ENCODE assay signal across 11 cellular contexts in genomic region chr16:8848939-8849391, GRCh38. TPM values are rescaled to one million over a fixed set of nuclear protein-coding genes. Genes with fewer than 3 reads are reported as not detected.
DNase-seq lines count a peak whose midpoint lies in the region; ATAC-seq and TF ChIP-seq lines count a peak whose summit lies in the region.
"Had no signal": no experiment of that assay in that cellular context is flagged by ENCODE, and none has a peak within 500 bp of the region (broad histone marks: within the 10 kb centered on the region; RNA-seq: fewer than 3 reads in every experiment).

No MANE protein-coding gene starts in this region.

- H3K27me3 Mint-ChIP-seq in activated CD4-positive, alpha-beta memory T cell treated with anti-CD3 and anti-CD28 coated beads for 36 hours: no peaks in the 10 kb centered on the region
- no peaks in the 10 kb centered on the region for H3K27me3 Mint-ChIP-seq in activated CD4-positive, alpha-beta memory T cell treated with anti-CD3 and anti-CD28 coated beads, Interleukin-2, amount 10 ng/mL, durations not matched to agents 7 days and 5 days
- peaks cover 2 to 14% (median 8%) of the 10 kb centered on the region in 3 donors for H3K27me3 Mint-ChIP-seq in CD14-positive monocyte (ENCODE audit: low read depth in 3 of 3)

- POLR2A ChIA-PET in activated CD4-positive, alpha-beta memory T cell treated with anti-CD3 and anti-CD28 coated beads for 36 hours (lab: Charles Lee): no interaction called here
- POLR2A ChIA-PET in activated CD4-positive, alpha-beta memory T cell treated with anti-CD3 and anti-CD28 coated beads, Interleukin-2, amount 10 ng/mL, durations not matched to agents 7 days and 5 days (lab: Charles Lee): no interaction called here
- POLR2A ChIA-PET in PC-3 (lab: Charles Lee; ENCODE audit: unreplicated experiment): interaction anchor here (0.6 kb wide), 2 partner anchors 12 to 186 kb away, joined by 3 to 5 read pairs; no protein-coding TSS in a partner anchor

- no peak overlapping the region for H3K4me3 Mint-ChIP-seq in activated CD4-positive, alpha-beta memory T cell treated with anti-CD3 and anti-CD28 coated beads for 36 hours
- no peak overlapping the region for H3K4me3 Mint-ChIP-seq in activated CD4-positive, alpha-beta memory T cell treated with anti-CD3 and anti-CD28 coated beads, Interleukin-2, amount 10 ng/mL, durations not matched to agents 7 days and 5 days
- peak overlapping the region in 1 of 2 donors; percentile 15 for H3K4me3 Mint-ChIP-seq in CD14-positive monocyte

- H3K4me2 ChIP-seq in PC-3 (ENCODE audit: low read length): peak overlapping the region; percentile 31
- peak overlapping the region; percentile 56 for H3K4me2 ChIP-seq in skeletal muscle satellite cell (ENCODE audit: low read length)
- H3K4me2 ChIP-seq: PC-9 had no signal

- H3F3A ChIP-seq in PC-3 (ENCODE audit: low read length, unreplicated experiment): peaks cover 5% of the 10 kb centered on the region

- no peak overlapping the region for H2AFZ ChIP-seq in PC-3 (ENCODE audit: low read length)
- H2AFZ ChIP-seq: PC-9 had no signal

- 0 out of 2 replicates have a peak, but pooled peaks cover 6% of the 10 kb centered on the region for H3K79me2 ChIP-seq in PC-3 (ENCODE audit: low read length)

- H3K4me3 ChIP-seq in PC-3 (ENCODE audit: low read length): no peak overlapping the region
- H3K4me3 ChIP-seq in skeletal muscle satellite cell (ENCODE audit: low read length): no peak overlapping the region
- H3K4me3 ChIP-seq: PC-9 had no signal

- intact Hi-C loops in activated CD4-positive, alpha-beta memory T cell treated with anti-CD3 and anti-CD28 coated beads for 36 hours (cut with micrococcal nuclease): no loop called here
- intact Hi-C loops in PC-3 (cut with micrococcal nuclease): no loop called here
- intact Hi-C loops in CD14-positive monocyte (cut with micrococcal nuclease): no loop called here

- H3K4me1 ChIP-seq in PC-3 (ENCODE audit: insufficient read depth, low read length) (peaks cover 28% of the 10 kb centered on the region), skeletal muscle satellite cell (ENCODE audit: control insufficient read depth, insufficient read depth, low read length) (peaks cover 30% of the 10 kb centered on the region)

- H3K9me3 ChIP-seq in PC-3 (ENCODE audit: low read length) (no peaks in the 10 kb centered on the region), skeletal muscle satellite cell (replicated peaks; ENCODE audit: low read length) (no peaks in the 10 kb centered on the region)

- H3K27me3 ChIP-seq in PC-3 (ENCODE audit: low read length) (no peaks in the 10 kb centered on the region), skeletal muscle satellite cell (ENCODE audit: control insufficient read depth, insufficient read depth, low read length) (no peaks in the 10 kb centered on the region)

- H3K9me3 Mint-ChIP-seq in activated CD4-positive, alpha-beta memory T cell treated with anti-CD3 and anti-CD28 coated beads for 36 hours: no peaks in the 10 kb centered on the region
- no peaks in the 10 kb centered on the region for H3K9me3 Mint-ChIP-seq in activated CD4-positive, alpha-beta memory T cell treated with anti-CD3 and anti-CD28 coated beads, Interleukin-2, amount 10 ng/mL, durations not matched to agents 7 days and 5 days
- peaks cover 0 to 3% (median 0%) of the 10 kb centered on the region in 7 donors for H3K9me3 Mint-ChIP-seq in CD14-positive monocyte

- H3K36me3 ChIP-seq in PC-3 (ENCODE audit: low read depth, low read length) (peaks cover 7% of the 10 kb centered on the region; the same call in 1 of the 2 replicates), skeletal muscle satellite cell (ENCODE audit: insufficient read depth, low read length) (peaks cover 70% of the 10 kb centered on the region)

- peak; percentile 70 for ATAC-seq in PC-3

- no peaks in the 10 kb centered on the region for H4K20me1 ChIP-seq in PC-3 (ENCODE audit: low read length)

- peaks cover 33% of the 10 kb centered on the region for H3K36me3 Mint-ChIP-seq in activated CD4-positive, alpha-beta memory T cell treated with anti-CD3 and anti-CD28 coated beads for 36 hours
- H3K36me3 Mint-ChIP-seq in activated CD4-positive, alpha-beta memory T cell treated with anti-CD3 and anti-CD28 coated beads, Interleukin-2, amount 10 ng/mL, durations not matched to agents 7 days and 5 days (ENCODE audit: low read depth): peaks cover 64% of the 10 kb centered on the region
- peaks cover 87 to 89% of the 10 kb centered on the region in 2 donors for H3K36me3 Mint-ChIP-seq in CD14-positive monocyte

- no peak for TF ChIP-seq CTCF in PC-3 (conservative IDR thresholded peaks at IDR 0.05; ENCODE audit: low read depth, low read length)
- no peak for TF ChIP-seq CTCF in GM20000 (IDR thresholded peaks at IDR 0.05; ENCODE audit: extremely low read depth, missing control alignments)
- no peak for TF ChIP-seq CTCF in CD14-positive monocyte (IDR thresholded peaks at IDR 0.05)

- H3K4me1 Mint-ChIP-seq in activated CD4-positive, alpha-beta memory T cell treated with anti-CD3 and anti-CD28 coated beads for 36 hours (ENCODE audit: low read depth): peaks cover 32% of the 10 kb centered on the region
- H3K4me1 Mint-ChIP-seq in activated CD4-positive, alpha-beta memory T cell treated with anti-CD3 and anti-CD28 coated beads, Interleukin-2, amount 10 ng/mL, durations not matched to agents 7 days and 5 days: peaks cover 42% of the 10 kb centered on the region
- H3K4me1 Mint-ChIP-seq in CD14-positive monocyte: peaks cover 38% of the 10 kb centered on the region

- H3K9me2 ChIP-seq in PC-3 (replicated peaks; ENCODE audit: low read length): no peaks in the 10 kb centered on the region

- peak overlapping the region; percentile 56 for H3K9ac ChIP-seq in PC-3 (ENCODE audit: low read length)
- peak overlapping the region; percentile 19 for H3K9ac ChIP-seq in skeletal muscle satellite cell (ENCODE audit: low read depth, low read length)

- H3K27ac ChIP-seq in PC-3 (ENCODE audit: low read length): peak overlapping the region; percentile 91
- H3K27ac ChIP-seq in epithelial cell of prostate: peak overlapping the region; percentile 88
- H3K27ac ChIP-seq: PC-9 had no signal

- no TSS peak for BruUV-seq in PC-3 (replicated peaks; lab: Mats Ljungman, UMichigan)

- no peak for DNase-seq in activated CD4-positive, alpha-beta memory T cell treated with anti-CD3 and anti-CD28 coated beads for 36 hours
- no peak for DNase-seq in activated CD4-positive, alpha-beta memory T cell treated with anti-CD3 and anti-CD28 coated beads, Interleukin-2, amount 10 ng/mL, durations not matched to agents 7 days and 5 days
- DNase-seq in PC-3 (peak; percentile 63), epithelial cell of prostate (ENCODE audit: low read depth, low spot score) (no peak), GM20000 (ENCODE audit: low spot score) (no peak), CD14-positive monocyte (ENCODE audit: low spot score) (no peak), dedifferentiated amniotic fluid mesenchymal stem cell (ENCODE audit: extremely low spot score) (no peak)
- DNase-seq: midbrain; PC-9; stimulated activated CD4-positive, alpha-beta T cell treated with anti-CD3 and anti-CD28 coated beads, Interleukin-4, amount 100 ng/mL, for 1 hour had no signal

- CTCF ChIA-PET in activated CD4-positive, alpha-beta memory T cell treated with anti-CD3 and anti-CD28 coated beads for 36 hours (lab: Charles Lee): no interaction called here
- CTCF ChIA-PET in activated CD4-positive, alpha-beta memory T cell treated with anti-CD3 and anti-CD28 coated beads, Interleukin-2, amount 10 ng/mL, durations not matched to agents 7 days and 5 days (lab: Charles Lee): no interaction called here
- CTCF ChIA-PET in PC-3 (lab: Charles Lee): interaction anchor here (0.5 kb wide), 1 partner anchor 20 kb away, joined by 3 read pairs; the partner anchor contains the start of gene CARHSP1

- H3K27ac Mint-ChIP-seq in activated CD4-positive, alpha-beta memory T cell treated with anti-CD3 and anti-CD28 coated beads for 36 hours: peak overlapping the region; percentile 83
- H3K27ac Mint-ChIP-seq in activated CD4-positive, alpha-beta memory T cell treated with anti-CD3 and anti-CD28 coated beads, Interleukin-2, amount 10 ng/mL, durations not matched to agents 7 days and 5 days: no peak overlapping the region
- H3K27ac Mint-ChIP-seq in CD14-positive monocyte: peak overlapping the region in 3 of 7 donors; percentile 51 to 78 (median 53)

RNA-seq across cellular contexts. Expression of gene CARHSP1, which starts 19.8 kb away (rescaled TPM):
- total RNA-seq in activated CD4-positive, alpha-beta memory T cell treated with anti-CD3 and anti-CD28 coated beads for 36 hours: 10 to 100 TPM; 64.9 to 73.1 TPM
- total RNA-seq in activated CD4-positive, alpha-beta memory T cell treated with anti-CD3 and anti-CD28 coated beads, Interleukin-2, amount 10 ng/mL, durations not matched to agents 7 days and 5 days: 100 to 1,000 TPM; 168 to 179 TPM
- total RNA-seq in PC-3 (2014; rRNA removed): 138 and 142 TPM in 2 replicates
- total RNA-seq in skeletal muscle satellite cell (2012; rRNA removed): 90.2 and 93.9 TPM in 2 replicates
- polyA plus RNA-seq in CD14-positive monocyte: 10 to 100 TPM; 52.0 to 60.3 TPM

RNA-seq across cellular contexts. Expression of gene LITAFD, which starts 33.2 kb away (rescaled TPM):
- total RNA-seq in activated CD4-positive, alpha-beta memory T cell treated with anti-CD3 and anti-CD28 coated beads for 36 hours: not detected
- total RNA-seq in activated CD4-positive, alpha-beta memory T cell treated with anti-CD3 and anti-CD28 coated beads, Interleukin-2, amount 10 ng/mL, durations not matched to agents 7 days and 5 days: not detected
- not detected in 2 replicates for total RNA-seq in PC-3 (2014; rRNA removed)
- not detected in 2 replicates for total RNA-seq in skeletal muscle satellite cell (2012; rRNA removed)
- polyA plus RNA-seq in CD14-positive monocyte: not detected
- total RNA-seq: PC-9 had no signal

RNA-seq across cellular contexts. Expression of gene PMM2, which starts 51.3 kb away (rescaled TPM):
- 10 to 100 TPM; 34.0 to 36.0 TPM for total RNA-seq in activated CD4-positive, alpha-beta memory T cell treated with anti-CD3 and anti-CD28 coated beads for 36 hours
- 10 to 100 TPM; 41.7 to 41.8 TPM for total RNA-seq in activated CD4-positive, alpha-beta memory T cell treated with anti-CD3 and anti-CD28 coated beads, Interleukin-2, amount 10 ng/mL, durations not matched to agents 7 days and 5 days
- total RNA-seq in PC-3 (2014; rRNA removed): 28.4 and 35.2 TPM in 2 replicates
- 43.1 and 43.5 TPM in 2 replicates for total RNA-seq in skeletal muscle satellite cell (2012; rRNA removed)
- polyA plus RNA-seq in CD14-positive monocyte: 10 to 100 TPM; 17.8 to 22.9 TPM

RNA-seq across cellular contexts. Expression of gene TMEM186, which starts 51.5 kb away (rescaled TPM):
- total RNA-seq in activated CD4-positive, alpha-beta memory T cell treated with anti-CD3 and anti-CD28 coated beads for 36 hours: 10 to 100 TPM; 16.0 TPM
- 10 to 100 TPM; 12.2 to 12.6 TPM for total RNA-seq in activated CD4-positive, alpha-beta memory T cell treated with anti-CD3 and anti-CD28 coated beads, Interleukin-2, amount 10 ng/mL, durations not matched to agents 7 days and 5 days
- total RNA-seq in PC-3 (2014; rRNA removed): 5.8 and 7.4 TPM in 2 replicates
- total RNA-seq in skeletal muscle satellite cell (2012; rRNA removed): 4.6 TPM in 2 replicates
- 1 to 10 TPM; 4.4 to 4.5 TPM for polyA plus RNA-seq in CD14-positive monocyte
